Comparison of ENCODE assay signal across 1 cellular context in the genomic region with DNA sequence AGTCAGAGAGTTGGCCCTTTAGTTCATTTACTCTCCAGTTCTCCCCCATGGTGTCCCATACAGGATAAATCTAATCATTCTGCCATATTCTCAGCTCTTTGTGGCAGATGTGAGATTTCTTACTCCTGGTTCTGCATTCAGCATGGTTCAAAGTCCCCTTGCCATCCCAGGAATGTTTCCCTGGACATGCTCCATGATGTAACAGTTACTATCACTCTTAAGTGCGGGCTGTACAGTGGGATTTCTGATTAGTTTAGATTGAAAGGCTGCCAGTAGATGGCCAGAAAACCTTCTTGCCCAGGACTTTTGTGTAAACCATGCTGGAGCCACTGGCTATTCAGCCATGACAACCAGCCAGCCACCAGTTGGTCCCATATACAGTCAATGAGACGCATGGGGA.
TF ChIP-seq lines count a peak whose summit lies in the region.

No MANE protein-coding gene starts in this region.

TF ChIP-seq in H1, 55 proteins besides CTCF, POLR2A, EP300 and RAD21 (continued from another document):
- no peak for TF ChIP-seq SRF (IDR thresholded peaks at IDR 0.05; ENCODE audit: low read depth, low read length)
- TF ChIP-seq RNF2 (IDR thresholded peaks at IDR 0.05; ENCODE audit: borderline replicate concordance, low read depth, low read length, missing control alignments, poor library complexity, severe bottlenecking), result no peak
- TF ChIP-seq EZH2 (IDR thresholded peaks at IDR 0.05; ENCODE audit: low read depth, low read length, severe bottlenecking), result no peak
